Comparison of ENCODE assay signal across 9 cellular contexts in genomic region chr5:100790170-100790665, GRCh38.
DNase-seq lines count a peak whose midpoint lies in the region; ATAC-seq and TF ChIP-seq lines count a peak whose summit lies in the region.
"Had no signal": no experiment of that assay in that cellular context is flagged by ENCODE, and none has a peak within 500 bp of the region (broad histone marks: within the 10 kb centered on the region; RNA-seq: fewer than 3 reads in every experiment).

No MANE protein-coding gene starts in this region.

- no peaks in the 10 kb centered on the region for H4K20me1 ChIP-seq in mammary epithelial cell (ENCODE audit: insufficient read depth, low read length)

- BruUV-seq in mammary epithelial cell (replicated peaks; lab: Mats Ljungman, UMichigan), result no TSS peak

- peaks cover 4% of the 10 kb centered on the region for H3K9me3 Mint-ChIP-seq in neural crest cell

- no peaks in the 10 kb centered on the region for H3K4me1 ChIP-seq in mammary epithelial cell (ENCODE audit: insufficient read depth, low read length)

- H3K27ac ChIP-seq in mammary epithelial cell (ENCODE audit: insufficient read depth, low read depth, low read length), result no peak overlapping the region

- H3K36me3 ChIP-seq in mammary epithelial cell (ENCODE audit: insufficient read depth, low read length), result no peaks in the 10 kb centered on the region

- H3K36me3 Mint-ChIP-seq in neural crest cell (ENCODE audit: low read depth), result no peaks in the 10 kb centered on the region

- peak; percentile 69 for ATAC-seq in GM19035 (IDR thresholded peaks at IDR 0.05; ENCODE audit: unreplicated experiment)
- peak; percentile 69 for ATAC-seq in HG02970 (IDR thresholded peaks at IDR 0.05; ENCODE audit: low FRiP score, unreplicated experiment)
- peak; percentile 88 for ATAC-seq in SK-N-SH treated with all-trans-retinoic acid at 6 μM for 48 hours
- ATAC-seq: right cardiac atrium had no signal

- peaks cover 23% of the 10 kb centered on the region for H3K4me1 Mint-ChIP-seq in neural crest cell

- TF ChIP-seq CTCF in neural crest cell (conservative IDR thresholded peaks at IDR 0.05) (peak; percentile 28), mammary epithelial cell (conservative IDR thresholded peaks at IDR 0.05 in 1 of 2, IDR thresholded peaks at IDR 0.05 in 1 of 2; ENCODE audit: extremely low read depth in 1 of 2, insufficient read depth in 1 of 2, low read depth in 1 of 2, low read length in 2 of 2) (no peak)

- intact Hi-C loops in mammary epithelial cell (cut with micrococcal nuclease), result no loop called here

- no peak overlapping the region for H2AFZ ChIP-seq in mammary epithelial cell (ENCODE audit: low read depth, low read length)

- WGBS in mammary epithelial cell (ENCODE audit: low coverage, missing lambda C conversion rate), result 98% methylated on average over 4 of the region's 4 CpGs

- peak overlapping the region; percentile 9 for H3K4me3 Mint-ChIP-seq in neural crest cell

- dilution Hi-C loops in mammary epithelial cell (cut with HindIII; ENCODE audit: low sequenced_read_pairs), result no loop called here

- CTCF ChIA-PET in mammary epithelial cell (lab: Charles Lee; ENCODE audit: low non-redundant PET), result no interaction called here

- no peaks in the 10 kb centered on the region for H3K79me2 ChIP-seq in mammary epithelial cell (ENCODE audit: insufficient read depth, low read length)

- H3K27ac Mint-ChIP-seq in neural crest cell (ENCODE audit: unreplicated experiment), result no peak overlapping the region

- H3K9ac ChIP-seq in mammary epithelial cell (ENCODE audit: insufficient read depth, low read length), result no peak overlapping the region

- no peak overlapping the region for H3K4me2 ChIP-seq in mammary epithelial cell (ENCODE audit: insufficient read depth, low read depth, low read length)

- no peaks in the 10 kb centered on the region for H3K9me3 ChIP-seq in mammary epithelial cell (replicated peaks; ENCODE audit: insufficient read depth, low read length)

- no peak overlapping the region for H3K4me3 ChIP-seq in mammary epithelial cell (replicated peaks in 1 of 3; ENCODE audit: insufficient read depth in 1 of 3, low read depth in 2 of 3, low read length in 3 of 3)

- DNase-seq in neural crest cell (ENCODE audit: low read depth, low spot score) (no peak), mammary epithelial cell (no peak), NCI-H1436 (lab: John Stamatoyannopoulos, UW) (no peak), NCI-H510A (lab: John Stamatoyannopoulos, UW) (no peak), NCI-H510A treated with DMSO at 0.1 percent for 48 hours (lab: John Stamatoyannopoulos, UW) (no peak)

- H3K27me3 ChIP-seq in mammary epithelial cell (ENCODE audit: insufficient read depth, low read length), result no peaks in the 10 kb centered on the region

- in situ Hi-C loops in mammary epithelial cell (cut with MboI; ENCODE audit: low sequenced_read_pairs in 2 of 2), result no loop called here

- no peaks in the 10 kb centered on the region for H3K27me3 Mint-ChIP-seq in neural crest cell (ENCODE audit: low read depth)

TF ChIP-seq in SK-N-SH treated with all-trans-retinoic acid at 6 μM for 48 hours, 23 proteins besides CTCF, POLR2A, EP300 and RAD21:
- no peak for TF ChIP-seq ZC3H10 (CRISPR knock-in tag; IDR thresholded peaks at IDR 0.05)
- TF ChIP-seq RARB (CRISPR knock-in tag; IDR thresholded peaks at IDR 0.05), result no peak
- no peak for TF ChIP-seq TOX (CRISPR knock-in tag; IDR thresholded peaks at IDR 0.05; ENCODE audit: borderline replicate concordance)
- no peak for TF ChIP-seq BACH2 (CRISPR knock-in tag; IDR thresholded peaks at IDR 0.05; ENCODE audit: borderline replicate concordance)
- no peak for TF ChIP-seq ISL1 (CRISPR knock-in tag; IDR thresholded peaks at IDR 0.05)
- TF ChIP-seq SNAI2 (CRISPR knock-in tag; IDR thresholded peaks at IDR 0.05), result no peak
